In genomic region chr1:169853335-169853734, GRCh38 we compare ENCODE assay signal across 15 cellular contexts. TPM values are rescaled to one million over a fixed set of nuclear protein-coding genes. Genes with fewer than 3 reads are reported as not detected.
DNase-seq lines count a peak whose midpoint lies in the region; ATAC-seq lines count a peak whose summit lies in the region.
"Had no signal": no experiment of that assay in that cellular context is flagged by ENCODE, and none has a peak within 500 bp of the region (broad histone marks: within the 10 kb centered on the region; RNA-seq: fewer than 3 reads in every experiment).

No MANE protein-coding gene starts in this region.

- peaks cover 38% of the 10 kb centered on the region for H3K36me3 Mint-ChIP-seq in T-helper 1 cell treated with Interleukin-12 subunit alpha and Interleukin-12 subunit beta and Interleukin-4 antibody, amounts not matched to agents 30 μg/mL and 1 μg/mL, for 36 hours (ENCODE audit: low read depth)
- peaks cover 48% of the 10 kb centered on the region for H3K36me3 Mint-ChIP-seq in stimulated activated memory B cell treated with anti-CD40 and anti-IgM and Interleukin-4, amounts not matched to agents 10 μg/mL and 1 μg/mL and 100 μg/mL, for 72 hours

- no peak overlapping the region for H3K4me3 Mint-ChIP-seq in T-helper 1 cell treated with Interleukin-12 subunit alpha and Interleukin-12 subunit beta and Interleukin-4 antibody, amounts not matched to agents 30 μg/mL and 1 μg/mL, for 36 hours
- no peak overlapping the region for H3K4me3 Mint-ChIP-seq in stimulated activated memory B cell treated with anti-CD40 and anti-IgM and Interleukin-4, amounts not matched to agents 10 μg/mL and 1 μg/mL and 100 μg/mL, for 72 hours

- no peak for ATAC-seq in stimulated activated memory B cell treated with anti-CD40 and anti-IgM and Interleukin-4, amounts not matched to agents 10 μg/mL and 1 μg/mL and 100 μg/mL, for 72 hours
- ATAC-seq in HG02938 (IDR thresholded peaks at IDR 0.05; ENCODE audit: unreplicated experiment) (no peak), HG02885 (IDR thresholded peaks at IDR 0.05; ENCODE audit: poor library complexity, unreplicated experiment) (no peak)

- no peak overlapping the region for H3K4me3 ChIP-seq in MG63
- H3K4me3 ChIP-seq: PC-9 had no signal

- no peaks in the 10 kb centered on the region for H3K27me3 Mint-ChIP-seq in T-helper 1 cell treated with Interleukin-12 subunit alpha and Interleukin-12 subunit beta and Interleukin-4 antibody, amounts not matched to agents 30 μg/mL and 1 μg/mL, for 36 hours (ENCODE audit: low read depth)
- no peaks in the 10 kb centered on the region for H3K27me3 Mint-ChIP-seq in stimulated activated memory B cell treated with anti-CD40 and anti-IgM and Interleukin-4, amounts not matched to agents 10 μg/mL and 1 μg/mL and 100 μg/mL, for 72 hours

- peak overlapping the region; percentile 22 for H3K27ac Mint-ChIP-seq in T-helper 1 cell treated with Interleukin-12 subunit alpha and Interleukin-12 subunit beta and Interleukin-4 antibody, amounts not matched to agents 30 μg/mL and 1 μg/mL, for 36 hours
- peak overlapping the region; percentile 10 for H3K27ac Mint-ChIP-seq in stimulated activated memory B cell treated with anti-CD40 and anti-IgM and Interleukin-4, amounts not matched to agents 10 μg/mL and 1 μg/mL and 100 μg/mL, for 72 hours

- DNase-seq in T-helper 1 cell: no peak
- DNase-seq in MG63: peak; percentile 31
- peak; percentile 36 for DNase-seq in globus pallidus (ENCODE audit: low spot score)
- no peak for DNase-seq in NCI-H1417 treated with DMSO at 0.1 percent for 48 hours (lab: John Stamatoyannopoulos, UW)
- DNase-seq: Karpas-422, NCI-H1436 treated with DMSO at 0.1 percent for 48 hours, NCI-H2081 treated with DMSO at 0.1 percent for 48 hours, NCI-H226, NCI-H69, PC-9, SK-N-SH had no signal

- H3K27me3 ChIP-seq in MG63: no peaks in the 10 kb centered on the region

- H3K9me3 ChIP-seq in MG63: no peaks in the 10 kb centered on the region
- H3K9me3 ChIP-seq: SK-N-SH had no signal

- H3K4me1 Mint-ChIP-seq in T-helper 1 cell treated with Interleukin-12 subunit alpha and Interleukin-12 subunit beta and Interleukin-4 antibody, amounts not matched to agents 30 μg/mL and 1 μg/mL, for 36 hours (ENCODE audit: low read depth): peaks cover 11% of the 10 kb centered on the region
- peaks cover 10% of the 10 kb centered on the region for H3K4me1 Mint-ChIP-seq in stimulated activated memory B cell treated with anti-CD40 and anti-IgM and Interleukin-4, amounts not matched to agents 10 μg/mL and 1 μg/mL and 100 μg/mL, for 72 hours

- no peaks in the 10 kb centered on the region for H3K9me3 Mint-ChIP-seq in T-helper 1 cell treated with Interleukin-12 subunit alpha and Interleukin-12 subunit beta and Interleukin-4 antibody, amounts not matched to agents 30 μg/mL and 1 μg/mL, for 36 hours
- H3K9me3 Mint-ChIP-seq in stimulated activated memory B cell treated with anti-CD40 and anti-IgM and Interleukin-4, amounts not matched to agents 10 μg/mL and 1 μg/mL and 100 μg/mL, for 72 hours: no peaks in the 10 kb centered on the region

- H3K36me3 ChIP-seq in MG63: peaks cover 92% of the 10 kb centered on the region

RNA-seq across cellular contexts. Expression of gene SCYL3, which starts 40.4 kb away (rescaled TPM):
- 4.4 TPM in 2 replicates for total RNA-seq in MG63 (2014; rRNA removed; shearing (Covaris generic); ENCODE audit: low replicate concordance)

RNA-seq across cellular contexts. Expression of gene METTL18, which starts 58.6 kb away (rescaled TPM):
- total RNA-seq in MG63 (2014; rRNA removed; shearing (Covaris generic); ENCODE audit: low replicate concordance): 11.0 and 27.3 TPM in 2 replicates

Comparison
In these comparisons a context has a peak if more than half of its experiments do, and no peak if none do; other contexts are left out.
1. DNase-seq: peak in MG63 (single experiment) and globus pallidus (single experiment); none in T-helper 1 cell (0 of 5) and NCI-H1417 treated with DMSO at 0.1 percent for 48 hours (single experiment).